ENCODE assay signal across 8 cellular contexts in genomic region chr2:47277987-47278386, GRCh38.
"Had no signal": no experiment of that assay in that cellular context is flagged by ENCODE, and none has a peak within 500 bp of the region (broad histone marks: within the 10 kb centered on the region; RNA-seq: fewer than 3 reads in every experiment).

No MANE protein-coding gene starts in this region.

- H2AFZ ChIP-seq: GM23248, GM23338 had no signal

- H3K27ac ChIP-seq: GM23248 had no signal

- H3K4me3 Mint-ChIP-seq: GM23338, H9, HFFc6 had no signal

- H3K9ac ChIP-seq: GM23248 had no signal

- H3K9me3 ChIP-seq: HAP-1 had no signal

- H3K27ac Mint-ChIP-seq: GM23338, H9, HFFc6 had no signal

- H3K4me2 ChIP-seq: GM23338 had no signal

- ATAC-seq: GM23338, HCT116 had no signal

- H3K4me3 ChIP-seq: GM23248, GM23338, HAP-1 had no signal

- H3K9me3 Mint-ChIP-seq: HFFc6 had no signal

- H3K36me3 ChIP-seq: HAP-1 had no signal

- DNase-seq: GM23248, GOT3, H7, H9, HFFc6 had no signal
